In the genomic region with DNA sequence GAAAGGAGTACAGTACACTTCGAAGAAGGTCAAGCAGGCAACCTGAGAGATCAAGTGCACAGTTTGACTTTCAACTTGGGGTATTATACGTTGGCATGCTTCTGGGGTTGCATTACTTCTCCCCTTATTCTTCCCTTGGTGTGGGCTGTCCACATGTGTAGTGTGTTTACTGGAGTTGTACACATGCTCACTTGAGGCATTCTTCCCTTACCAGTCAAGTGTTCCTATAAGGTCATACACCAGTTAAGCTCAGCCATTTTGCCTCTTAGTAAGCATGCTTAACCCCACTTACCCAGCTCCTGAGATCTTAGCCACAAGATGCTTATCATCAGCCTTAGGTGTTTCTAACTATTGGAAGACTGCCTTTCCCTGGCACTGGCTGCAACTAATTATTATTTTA, we compare ENCODE assay signal across 30 cellular contexts.
DNase-seq lines count a peak whose midpoint lies in the region; ATAC-seq and TF ChIP-seq lines count a peak whose summit lies in the region.
"Had no signal": no experiment of that assay in that cellular context is flagged by ENCODE, and none has a peak within 500 bp of the region (broad histone marks: within the 10 kb centered on the region; RNA-seq: fewer than 3 reads in every experiment).

No MANE protein-coding gene starts in this region.

- peak overlapping the region; percentile 45 for H3K4me2 ChIP-seq in OCI-LY3 (ENCODE audit: low read length)
- H3K4me2 ChIP-seq: BLaER1, GM23338 had no signal

- H3K27ac ChIP-seq in OCI-LY3 (ENCODE audit: low read length) (peak overlapping the region; percentile 83), upper lobe of right lung (no peak overlapping the region), esophagus squamous epithelium (no peak overlapping the region)
- H3K27ac ChIP-seq: BLaER1, Peyer's patch, SK-N-MC had no signal

- H3K9me3 ChIP-seq in OCI-LY3 (ENCODE audit: insufficient read depth, low read length) (no peaks in the 10 kb centered on the region; the same call in 1 of the 2 replicates), upper lobe of right lung (no peaks in the 10 kb centered on the region), esophagus squamous epithelium (peaks cover 0 to 4% (median 0%) of the 10 kb centered on the region in 3 donors)
- H3K9me3 ChIP-seq: BLaER1, Peyer's patch had no signal

- H3K36me3 Mint-ChIP-seq in activated naive CD8-positive, alpha-beta T cell = peaks cover 23% of the 10 kb centered on the region
- H3K36me3 Mint-ChIP-seq in activated naive CD8-positive, alpha-beta T cell treated with anti-CD3 and anti-CD28 coated beads for 36 hours = peaks cover 24% of the 10 kb centered on the region
- H3K36me3 Mint-ChIP-seq in memory B cell = peaks cover 48% of the 10 kb centered on the region

- H3K27ac Mint-ChIP-seq in activated naive CD8-positive, alpha-beta T cell = peak overlapping the region; percentile 7
- no peak overlapping the region for H3K27ac Mint-ChIP-seq in activated naive CD8-positive, alpha-beta T cell treated with anti-CD3 and anti-CD28 coated beads for 36 hours
- peak overlapping the region; percentile 57 for H3K27ac Mint-ChIP-seq in memory B cell
- H3K27ac Mint-ChIP-seq: CD4-positive, alpha-beta T cell; GM23338; H9; HFFc6 had no signal

- H3K27me3 Mint-ChIP-seq in activated naive CD8-positive, alpha-beta T cell = no peaks in the 10 kb centered on the region
- H3K27me3 Mint-ChIP-seq in activated naive CD8-positive, alpha-beta T cell treated with anti-CD3 and anti-CD28 coated beads for 36 hours = no peaks in the 10 kb centered on the region
- no peaks in the 10 kb centered on the region for H3K27me3 Mint-ChIP-seq in memory B cell
- H3K27me3 Mint-ChIP-seq: CD4-positive, alpha-beta T cell had no signal

- H3K36me3 ChIP-seq in OCI-LY3 (replicated peaks; ENCODE audit: low read depth, low read length) = peaks cover 24% of the 10 kb centered on the region
- no peaks in the 10 kb centered on the region for H3K36me3 ChIP-seq in upper lobe of right lung
- no peaks in the 10 kb centered on the region for H3K36me3 ChIP-seq in esophagus squamous epithelium
- H3K36me3 ChIP-seq: BLaER1, Peyer's patch had no signal

- no peaks in the 10 kb centered on the region for H4K20me1 ChIP-seq in OCI-LY3 (ENCODE audit: insufficient read depth, low read length)
- H4K20me1 ChIP-seq: BLaER1 had no signal

- TF ChIP-seq CTCF in OCI-LY3 (IDR thresholded peaks at IDR 0.05; ENCODE audit: low read depth, low read length) (no peak), upper lobe of right lung (IDR thresholded peaks at IDR 0.05) (no peak), esophagus squamous epithelium (IDR thresholded peaks at IDR 0.05) (no peak)

- peaks cover 27% of the 10 kb centered on the region; the same call in 1 of the 2 replicates for H3K79me2 ChIP-seq in OCI-LY3 (ENCODE audit: low read length)

- H3K9ac ChIP-seq in OCI-LY3 (ENCODE audit: low read length) = peak overlapping the region; percentile 48
- H3K9ac ChIP-seq: BLaER1 had no signal

- TF ChIP-seq POLR2A in esophagus squamous epithelium (IDR thresholded peaks at IDR 0.05) = no peak

- peaks cover 20% of the 10 kb centered on the region for H3K4me1 Mint-ChIP-seq in activated naive CD8-positive, alpha-beta T cell (ENCODE audit: low read depth)
- peaks cover 4% of the 10 kb centered on the region for H3K4me1 Mint-ChIP-seq in activated naive CD8-positive, alpha-beta T cell treated with anti-CD3 and anti-CD28 coated beads for 36 hours
- peaks cover 38% of the 10 kb centered on the region for H3K4me1 Mint-ChIP-seq in memory B cell

- H3K4me3 ChIP-seq in OCI-LY3 (ENCODE audit: low read length) (peak overlapping the region; percentile 8; the same call in 1 of the 2 replicates), upper lobe of right lung (no peak overlapping the region), esophagus squamous epithelium (no peak overlapping the region)
- H3K4me3 ChIP-seq: BLaER1, GM23338, K562, Peyer's patch, SK-N-MC had no signal

- no peaks in the 10 kb centered on the region for H3K27me3 ChIP-seq in OCI-LY3 (ENCODE audit: low read depth, low read length)
- no peaks in the 10 kb centered on the region for H3K27me3 ChIP-seq in upper lobe of right lung
- no peaks in the 10 kb centered on the region for H3K27me3 ChIP-seq in esophagus squamous epithelium
- H3K27me3 ChIP-seq: BLaER1, Peyer's patch had no signal

- intact Hi-C loops in upper lobe of right lung (cut with DNase I) = no loop called here
- intact Hi-C loops in esophagus squamous epithelium (cut with DNase I) = no loop called here

- DNase-seq in activated naive CD8-positive, alpha-beta T cell treated with anti-CD3 and anti-CD28 coated beads for 36 hours = no peak
- DNase-seq in memory B cell (ENCODE audit: low spot score in 2 of 2) = no peak
- DNase-seq in upper lobe of right lung = no peak
- DNase-seq in cerebellum (ENCODE audit: low spot score) = no peak
- no peak for DNase-seq in esophagus squamous epithelium (lab: John Stamatoyannopoulos, UW)
- DNase-seq in hypothalamus (lab: John Stamatoyannopoulos, UW) = no peak
- DNase-seq: CD4-positive, alpha-beta T cell; COR-L47; DMS53; EL; GDM1; H9; HFFc6; Kasumi-1; NCI-H1105 treated with DMSO at 0.1 percent for 48 hours; NCI-H146; NCI-H1930; NCI-H2107; NCI-H510A; NCI-H69; OCI-M1; Peyer's patch; SIG-M5 had no signal

- H3K9me3 Mint-ChIP-seq in activated naive CD8-positive, alpha-beta T cell (ENCODE audit: low read depth) = peaks cover 13% of the 10 kb centered on the region
- H3K9me3 Mint-ChIP-seq in activated naive CD8-positive, alpha-beta T cell treated with anti-CD3 and anti-CD28 coated beads for 36 hours = peaks cover 26% of the 10 kb centered on the region
- peaks cover 19% of the 10 kb centered on the region for H3K9me3 Mint-ChIP-seq in memory B cell

- H3K4me3 Mint-ChIP-seq in activated naive CD8-positive, alpha-beta T cell = no peak overlapping the region
- H3K4me3 Mint-ChIP-seq in activated naive CD8-positive, alpha-beta T cell treated with anti-CD3 and anti-CD28 coated beads for 36 hours = no peak overlapping the region
- no peak overlapping the region for H3K4me3 Mint-ChIP-seq in memory B cell
- H3K4me3 Mint-ChIP-seq: GM23338, H9, HFFc6 had no signal

- ATAC-seq in memory B cell (ENCODE audit: low read depth) (no peak), upper lobe of right lung (peak; percentile 66)
- ATAC-seq: GM23338, HepG2, K562 had no signal

- 59 to 61% methylated on average over 2 of the region's 2 CpGs for WGBS in esophagus squamous epithelium, 2 donors

- H3K4me1 ChIP-seq in OCI-LY3 (ENCODE audit: low read length) (peaks cover 30% of the 10 kb centered on the region), upper lobe of right lung (no peaks in the 10 kb centered on the region), esophagus squamous epithelium (no peaks in the 10 kb centered on the region)
- H3K4me1 ChIP-seq: BLaER1, Peyer's patch had no signal

- H2AFZ ChIP-seq in OCI-LY3 (ENCODE audit: low read depth, low read length) = no peak overlapping the region
- H2AFZ ChIP-seq: GM23338 had no signal
